In genomic region chr2:198440833-198441232, GRCh38 we compare ENCODE assay signal across 30 cellular contexts.
DNase-seq lines count a peak whose midpoint lies in the region; ATAC-seq and TF ChIP-seq lines count a peak whose summit lies in the region.
"Had no signal": no experiment of that assay in that cellular context is flagged by ENCODE, and none has a peak within 500 bp of the region (broad histone marks: within the 10 kb centered on the region; RNA-seq: fewer than 3 reads in every experiment).

No MANE protein-coding gene starts in this region.

- H3K4me1 Mint-ChIP-seq in stimulated activated naive CD8-positive, alpha-beta T cell treated with anti-CD3 and anti-CD28 coated beads, Interleukin-15, Interleukin-2, amounts not matched to agents 100 ng/mL and 50 ng/mL, for 24 hours (ENCODE audit: low read depth) = peaks cover 22% of the 10 kb centered on the region
- H3K4me1 Mint-ChIP-seq in type B pancreatic cell (ENCODE audit: unreplicated experiment) = no peaks in the 10 kb centered on the region

- H3K27ac Mint-ChIP-seq in stimulated activated naive CD8-positive, alpha-beta T cell treated with anti-CD3 and anti-CD28 coated beads, Interleukin-15, Interleukin-2, amounts not matched to agents 100 ng/mL and 50 ng/mL, for 24 hours = peak overlapping the region; percentile 43
- H3K27ac Mint-ChIP-seq in type B pancreatic cell = peak overlapping the region; percentile 87
- H3K27ac Mint-ChIP-seq: CD4-positive, alpha-beta T cell had no signal

- H3K36me3 Mint-ChIP-seq in stimulated activated naive CD8-positive, alpha-beta T cell treated with anti-CD3 and anti-CD28 coated beads, Interleukin-15, Interleukin-2, amounts not matched to agents 100 ng/mL and 50 ng/mL, for 24 hours (ENCODE audit: low read depth) = no peaks in the 10 kb centered on the region
- no peaks in the 10 kb centered on the region for H3K36me3 Mint-ChIP-seq in type B pancreatic cell

- ATAC-seq in stimulated activated naive CD8-positive, alpha-beta T cell treated with anti-CD3 and anti-CD28 coated beads, Interleukin-15, Interleukin-2, amounts not matched to agents 100 U/mL and 50 U/mL, for 24 hours = no peak
- peak; percentile 89 for ATAC-seq in foreskin keratinocyte
- ATAC-seq: GM12878, HepG2, Panc1 had no signal

- H3K4me3 ChIP-seq in right atrium auricular region = no peak overlapping the region
- H3K4me3 ChIP-seq: BLaER1 treated with 17β-estradiol and CSF1 and Interleukin-3, amounts not matched to agents 10 nM and 100 nM; GM12878; GM23248 had no signal

- no peaks in the 10 kb centered on the region for H3K36me3 ChIP-seq in right atrium auricular region
- H3K36me3 ChIP-seq: BLaER1 treated with 17β-estradiol and CSF1 and Interleukin-3, amounts not matched to agents 10 nM and 100 nM had no signal

- peaks cover 20% of the 10 kb centered on the region for H3K27me3 Mint-ChIP-seq in stimulated activated naive CD8-positive, alpha-beta T cell treated with anti-CD3 and anti-CD28 coated beads, Interleukin-15, Interleukin-2, amounts not matched to agents 100 ng/mL and 50 ng/mL, for 24 hours
- peaks cover 6% of the 10 kb centered on the region for H3K27me3 Mint-ChIP-seq in type B pancreatic cell

- H3K4me1 ChIP-seq in foreskin keratinocyte = peaks cover 19% of the 10 kb centered on the region
- no peaks in the 10 kb centered on the region for H3K4me1 ChIP-seq in right atrium auricular region
- H3K4me1 ChIP-seq: BLaER1 treated with 17β-estradiol and CSF1 and Interleukin-3, amounts not matched to agents 10 nM and 100 nM had no signal

- H3K9me3 ChIP-seq in right atrium auricular region = no peaks in the 10 kb centered on the region
- H3K9me3 ChIP-seq: BLaER1 treated with 17β-estradiol and CSF1 and Interleukin-3, amounts not matched to agents 10 nM and 100 nM had no signal

- TF ChIP-seq CTCF in foreskin keratinocyte (conservative IDR thresholded peaks at IDR 0.05) (no peak), type B pancreatic cell (conservative IDR thresholded peaks at IDR 0.05) (no peak), right atrium auricular region (IDR thresholded peaks at IDR 0.05) (no peak)

- no peak overlapping the region for H3K4me3 Mint-ChIP-seq in stimulated activated naive CD8-positive, alpha-beta T cell treated with anti-CD3 and anti-CD28 coated beads, Interleukin-15, Interleukin-2, amounts not matched to agents 100 ng/mL and 50 ng/mL, for 24 hours
- H3K4me3 Mint-ChIP-seq in type B pancreatic cell = no peak overlapping the region
- H3K4me3 Mint-ChIP-seq: CD4-positive, alpha-beta T cell; H9 had no signal

- DNase-seq in stimulated activated naive CD8-positive, alpha-beta T cell treated with anti-CD3 and anti-CD28 coated beads, Interleukin-15, Interleukin-2, amounts not matched to agents 100 U/mL and 50 U/mL, for 24 hours = no peak
- DNase-seq in SW480 (ENCODE audit: low spot score) (peak; percentile 40), foreskin keratinocyte (peak; percentile 82 to 93), type B pancreatic cell (ENCODE audit: extremely low spot score, unreplicated experiment) (no peak), right atrium auricular region (ENCODE audit: low spot score) (no peak), amygdala (lab: John Stamatoyannopoulos, UW) (no peak), NAMALWA (ENCODE audit: low spot score) (no peak)
- DNase-seq: AML-193; CD4-positive, alpha-beta T cell; COR-L47; DMS79; EL; GDM1; H9; Karpas-422; NCI-H1105; NCI-H146; NCI-H1930; NCI-H2107; NCI-H446 treated with DMSO at 0.1 percent for 48 hours; NCI-H526; SHP77 treated with DMSO at 0.1 percent for 48 hours had no signal

- peak overlapping the region; percentile 94 for H3K27ac ChIP-seq in foreskin keratinocyte
- H3K27ac ChIP-seq in right atrium auricular region = no peak overlapping the region
- H3K27ac ChIP-seq: BLaER1 treated with 17β-estradiol and CSF1 and Interleukin-3, amounts not matched to agents 10 nM and 100 nM; HL-60; RWPE1 had no signal

- H3K9me3 Mint-ChIP-seq in stimulated activated naive CD8-positive, alpha-beta T cell treated with anti-CD3 and anti-CD28 coated beads, Interleukin-15, Interleukin-2, amounts not matched to agents 100 ng/mL and 50 ng/mL, for 24 hours = no peaks in the 10 kb centered on the region
- H3K9me3 Mint-ChIP-seq in type B pancreatic cell = no peaks in the 10 kb centered on the region
- H3K9me3 Mint-ChIP-seq: CD4-positive, alpha-beta T cell; H9 had no signal

- H3K27me3 ChIP-seq in foreskin keratinocyte (no peaks in the 10 kb centered on the region), right atrium auricular region (no peaks in the 10 kb centered on the region)
- H3K27me3 ChIP-seq: BLaER1 treated with 17β-estradiol and CSF1 and Interleukin-3, amounts not matched to agents 10 nM and 100 nM had no signal

Comparison
In these comparisons a context has a peak if more than half of its experiments do, and no peak if none do; other contexts are left out.
1. DNase-seq: peak in SW480 (single experiment) and foreskin keratinocyte (2 of 2); none in stimulated activated naive CD8-positive, alpha-beta T cell treated with anti-CD3 and anti-CD28 coated beads, Interleukin-15, Interleukin-2, amounts not matched to agents 100 U/mL and 50 U/mL, for 24 hours (single experiment), type B pancreatic cell (single experiment), right atrium auricular region (single experiment), amygdala (0 of 56) and NAMALWA (single experiment).